16 cellular contexts compared by ENCODE assay signal in genomic region chr2:212842544-212843185, GRCh38.
DNase-seq lines count a peak whose midpoint lies in the region; FAIRE-seq and TF ChIP-seq lines count a peak whose summit lies in the region.
"Had no signal": no experiment of that assay in that cellular context is flagged by ENCODE, and none has a peak within 500 bp of the region (broad histone marks: within the 10 kb centered on the region; RNA-seq: fewer than 3 reads in every experiment).

No MANE protein-coding gene starts in this region.

- H3K4me3 Mint-ChIP-seq in nephron progenitor cell = no peak overlapping the region
- H3K4me3 Mint-ChIP-seq: CD4-positive, alpha-beta T cell; naive thymus-derived CD8-positive, alpha-beta T cell; stimulated activated naive CD8-positive, alpha-beta T cell treated with anti-CD3 and anti-CD28 coated beads, Interleukin-15, Interleukin-2, amounts not matched to agents 100 ng/mL and 50 ng/mL, for 24 hours had no signal

- H3K27me3 ChIP-seq in bronchial epithelial cell (ENCODE audit: control insufficient read depth, insufficient read depth, low read length) = no peaks in the 10 kb centered on the region
- H3K27me3 ChIP-seq: right lobe of liver had no signal

- DNase-seq in AG20443 (ENCODE audit: low spot score) (peak; percentile 30), M059J (ENCODE audit: low read depth) (peak; percentile 82), bronchial epithelial cell (ENCODE audit: low read depth) (peak; percentile 98), kidney tubule cell (ENCODE audit: low spot score) (peak; percentile 42), NCI-H1105 (lab: John Stamatoyannopoulos, UW) (no peak), nephron progenitor cell (no peak), SHP77 treated with DMSO at 0.1 percent for 48 hours (lab: John Stamatoyannopoulos, UW) (no peak), NCI-H510A (lab: John Stamatoyannopoulos, UW) (no peak)
- DNase-seq: activated CD8-positive, alpha-beta memory T cell treated with anti-CD3 and anti-CD28 coated beads, Interleukin-2, amount 50 U/mL, for 48 hours; CD4-positive, alpha-beta T cell; H7; left cardiac atrium; naive thymus-derived CD8-positive, alpha-beta T cell; right lobe of liver had no signal

- H3K27ac Mint-ChIP-seq in nephron progenitor cell = no peak overlapping the region
- H3K27ac Mint-ChIP-seq: CD4-positive, alpha-beta T cell; naive thymus-derived CD8-positive, alpha-beta T cell; stimulated activated naive CD8-positive, alpha-beta T cell treated with anti-CD3 and anti-CD28 coated beads, Interleukin-15, Interleukin-2, amounts not matched to agents 100 ng/mL and 50 ng/mL, for 24 hours had no signal

- H3K4me1 Mint-ChIP-seq in nephron progenitor cell = no peaks in the 10 kb centered on the region
- H3K4me1 Mint-ChIP-seq: naive thymus-derived CD8-positive, alpha-beta T cell had no signal

- H3K36me3 Mint-ChIP-seq in nephron progenitor cell (ENCODE audit: low read depth) = no peaks in the 10 kb centered on the region
- H3K36me3 Mint-ChIP-seq: naive thymus-derived CD8-positive, alpha-beta T cell had no signal

- H3K27me3 Mint-ChIP-seq in nephron progenitor cell (ENCODE audit: low read depth, poor library complexity) = peaks cover 3% of the 10 kb centered on the region
- H3K27me3 Mint-ChIP-seq: CD4-positive, alpha-beta T cell had no signal

- no peak overlapping the region for H3K4me3 ChIP-seq in bronchial epithelial cell (ENCODE audit: low read depth, low read length)
- H3K4me3 ChIP-seq: dorsolateral prefrontal cortex, right lobe of liver had no signal

- no peak for FAIRE-seq in bronchial epithelial cell (lab: Jason Lieb, UNC)

- no peak for TF ChIP-seq CTCF in bronchial epithelial cell (IDR thresholded peaks at IDR 0.05; ENCODE audit: insufficient read depth, low read length, severe bottlenecking)
- TF ChIP-seq CTCF in nephron progenitor cell (IDR thresholded peaks at IDR 0.05) = no peak

- no peaks in the 10 kb centered on the region for H3K36me3 ChIP-seq in bronchial epithelial cell (ENCODE audit: control insufficient read depth, insufficient read depth, low read length)
- H3K36me3 ChIP-seq: right lobe of liver had no signal

- no peaks in the 10 kb centered on the region for H3K9me3 Mint-ChIP-seq in nephron progenitor cell
- H3K9me3 Mint-ChIP-seq: CD4-positive, alpha-beta T cell had no signal

Comparison
In these comparisons a context has a peak if more than half of its experiments do, and no peak if none do; other contexts are left out.
1. DNase-seq: peak in AG20443 (single experiment), M059J (single experiment), bronchial epithelial cell (single experiment) and kidney tubule cell (single experiment); none in NCI-H1105 (single experiment), nephron progenitor cell (single experiment), SHP77 treated with DMSO at 0.1 percent for 48 hours (single experiment) and NCI-H510A (single experiment).